ENCODE assay signal across 2 cellular contexts in the genomic region with DNA sequence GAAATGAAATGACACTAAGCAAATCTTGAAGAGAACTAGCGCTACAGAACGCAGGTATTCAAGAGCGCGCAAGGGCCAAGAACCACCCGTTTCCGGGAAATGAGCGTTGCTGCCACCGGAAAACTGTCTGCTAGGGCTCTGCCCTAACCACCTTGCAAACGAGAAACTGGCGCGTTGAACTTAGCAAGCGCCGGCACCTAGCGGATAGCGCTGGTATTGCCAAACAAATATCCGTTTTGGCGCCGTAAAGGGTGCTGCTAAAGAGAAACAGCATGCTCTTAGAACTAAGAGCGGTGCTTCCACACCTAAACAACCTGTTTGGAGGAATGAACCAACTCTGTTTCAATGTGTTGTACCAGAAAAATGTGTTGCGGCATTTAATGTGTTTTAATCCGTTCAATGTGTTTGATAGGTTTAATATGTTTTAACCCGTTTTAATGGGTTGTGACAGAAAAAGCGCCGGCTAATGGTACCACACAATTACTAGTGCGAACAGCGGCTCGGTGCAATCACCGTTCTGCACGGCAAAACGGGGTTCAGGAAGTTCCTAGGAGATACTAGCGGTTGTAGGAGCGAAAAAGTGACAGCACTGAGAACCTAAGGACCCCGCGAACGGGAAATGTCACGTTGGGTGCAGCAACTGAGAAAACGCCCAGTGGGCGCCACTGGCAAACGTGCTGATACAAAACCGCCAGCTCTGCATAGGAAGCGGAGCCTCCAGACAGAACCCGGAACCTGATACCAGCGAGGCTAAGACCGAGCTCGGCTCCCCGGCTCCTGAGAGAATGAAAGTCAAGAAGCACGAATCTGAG.
TF ChIP-seq lines count a peak whose summit lies in the region.

Gene ANXA2R (minus strand): TSS at position 33 of the 812 bp plus-strand sequence. CDS start 273 bp downstream, outside the sequence.

TF ChIP-seq in A549, 52 proteins besides CTCF, POLR2A, EP300 and RAD21 (continued from another document):
- TF ChIP-seq ESRRA (IDR thresholded peaks at IDR 0.05; ENCODE audit: borderline replicate concordance, low read length) (no peak), RARB (CRISPR knock-in tag; IDR thresholded peaks at IDR 0.05) (no peak), NR3C1 (IDR thresholded peaks at IDR 0.05) (no peak), FOXS1 (CRISPR knock-in tag; IDR thresholded peaks at IDR 0.05) (no peak), KDM1A (IDR thresholded peaks at IDR 0.05; ENCODE audit: low read depth) (no peak), PHF8 (IDR thresholded peaks at IDR 0.05; ENCODE audit: borderline replicate concordance, low read depth) (no peak), CHD4 (IDR thresholded peaks at IDR 0.05; ENCODE audit: borderline replicate concordance) (no peak), EHF (CRISPR knock-in tag; IDR thresholded peaks at IDR 0.05) (no peak), RNF2 (IDR thresholded peaks at IDR 0.05; ENCODE audit: borderline replicate concordance, low read depth) (no peak), KDM5A (IDR thresholded peaks at IDR 0.05) (no peak), HDAC2 (IDR thresholded peaks at IDR 0.05) (no peak), SREBF2 (IDR thresholded peaks at IDR 0.05) (no peak), ZFP36 (IDR thresholded peaks at IDR 0.05; ENCODE audit: borderline replicate concordance, partially characterized antibody) (no peak), RCOR1 (IDR thresholded peaks at IDR 0.05; ENCODE audit: low read depth, low read length) (no peak), BCL3 (IDR thresholded peaks at IDR 0.05) (no peak), FOSB (CRISPR knock-in tag; IDR thresholded peaks at IDR 0.05) (no peak), CBX8 (IDR thresholded peaks at IDR 0.05) (no peak), POLR2AphosphoS2 (conservative IDR thresholded peaks at IDR 0.05; ENCODE audit: low read length) (no peak), HEYL (CRISPR knock-in tag; IDR thresholded peaks at IDR 0.05) (no peak), MAZ (IDR thresholded peaks at IDR 0.05; ENCODE audit: borderline replicate concordance, low read depth, low read length) (no peak), USF2 (IDR thresholded peaks at IDR 0.05) (no peak), HOXB13 (CRISPR knock-in tag; IDR thresholded peaks at IDR 0.05; ENCODE audit: low read depth) (no peak)
- TF ChIP-seq, protein P1, sequence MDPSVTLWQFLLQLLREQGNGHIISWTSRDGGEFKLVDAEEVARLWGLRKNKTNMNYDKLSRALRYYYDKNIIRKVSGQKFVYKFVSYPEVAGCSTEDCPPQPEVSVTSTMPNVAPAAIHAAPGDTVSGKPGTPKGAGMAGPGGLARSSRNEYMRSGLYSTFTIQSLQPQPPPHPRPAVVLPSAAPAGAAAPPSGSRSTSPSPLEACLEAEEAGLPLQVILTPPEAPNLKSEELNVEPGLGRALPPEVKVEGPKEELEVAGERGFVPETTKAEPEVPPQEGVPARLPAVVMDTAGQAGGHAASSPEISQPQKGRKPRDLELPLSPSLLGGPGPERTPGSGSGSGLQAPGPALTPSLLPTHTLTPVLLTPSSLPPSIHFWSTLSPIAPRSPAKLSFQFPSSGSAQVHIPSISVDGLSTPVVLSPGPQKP (IDR thresholded peaks at IDR 0.05; ENCODE audit: low read depth, low read length) = no peak
TF ChIP-seq in A549: peak in this region for 7.

TF ChIP-seq in K562, 482 proteins besides CTCF, POLR2A, EP300 and RAD21 (continued from another document and continues in another):
- peak; percentile 94 for TF ChIP-seq MGA (IDR thresholded peaks at IDR 0.05)
- no peak; the same call in 1 of the 2 replicates for TF ChIP-seq MIER1 (IDR thresholded peaks at IDR 0.05; ENCODE audit: low read depth)
- no peak for TF ChIP-seq ZBTB5 (IDR thresholded peaks at IDR 0.05)
- peak; percentile 52 for TF ChIP-seq POLR2AphosphoS5 (IDR thresholded peaks at IDR 0.05; ENCODE audit: control insufficient read depth, insufficient read depth, low read depth, low read length)
- TF ChIP-seq KLF13 (tag; IDR thresholded peaks at IDR 0.05; ENCODE audit: borderline replicate concordance, low read depth) = peak; percentile 24; the same call in 1 of the 2 replicates
- TF ChIP-seq ZBTB7A (IDR thresholded peaks at IDR 0.05; ENCODE audit: borderline replicate concordance, control insufficient read depth, low read depth, low read length) = 0 out of 2 replicates have a peak, but pooled peaks have one; percentile 27
- peak; percentile 4; the same call in 1 of the 2 replicates for TF ChIP-seq DMBX1 (CRISPR knock-in tag; IDR thresholded peaks at IDR 0.05; ENCODE audit: borderline replicate concordance)
- no peak for TF ChIP-seq TSC22D4 (tag; IDR thresholded peaks at IDR 0.05)
- no peak for TF ChIP-seq ZNF707 (CRISPR knock-in tag; conservative IDR thresholded peaks at IDR 0.05)
- TF ChIP-seq BACH1 (tag; IDR thresholded peaks at IDR 0.05) = peak; percentile 64; the same call in 1 of the 2 replicates
- no peak for TF ChIP-seq ZNF239 (CRISPR knock-in tag; IDR thresholded peaks at IDR 0.05)
- TF ChIP-seq SREBF1 (IDR thresholded peaks at IDR 0.05; ENCODE audit: borderline replicate concordance, low read depth, low read length) = no peak
- TF ChIP-seq TFAM (CRISPR knock-in tag; conservative IDR thresholded peaks at IDR 0.05) = no peak
- no peak for TF ChIP-seq CHD4 (IDR thresholded peaks at IDR 0.05; ENCODE audit: insufficient read depth, insufficient replicate concordance, low read depth, low read length, poor library complexity, severe bottlenecking)
- TF ChIP-seq, protein P2, sequence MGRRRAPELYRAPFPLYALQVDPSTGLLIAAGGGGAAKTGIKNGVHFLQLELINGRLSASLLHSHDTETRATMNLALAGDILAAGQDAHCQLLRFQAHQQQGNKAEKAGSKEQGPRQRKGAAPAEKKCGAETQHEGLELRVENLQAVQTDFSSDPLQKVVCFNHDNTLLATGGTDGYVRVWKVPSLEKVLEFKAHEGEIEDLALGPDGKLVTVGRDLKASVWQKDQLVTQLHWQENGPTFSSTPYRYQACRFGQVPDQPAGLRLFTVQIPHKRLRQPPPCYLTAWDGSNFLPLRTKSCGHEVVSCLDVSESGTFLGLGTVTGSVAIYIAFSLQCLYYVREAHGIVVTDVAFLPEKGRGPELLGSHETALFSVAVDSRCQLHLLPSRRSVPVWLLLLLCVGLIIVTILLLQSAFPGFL (CRISPR knock-in tag; IDR thresholded peaks at IDR 0.05) = no peak; the same call in 1 of the 2 replicates
- TF ChIP-seq ATF1 (CRISPR knock-in tag; IDR thresholded peaks at IDR 0.05) = no peak
- TF ChIP-seq ATF1 (tag; IDR thresholded peaks at IDR 0.05) = peak; percentile 57; the same call in 1 of the 2 replicates
- TF ChIP-seq, protein P3, sequence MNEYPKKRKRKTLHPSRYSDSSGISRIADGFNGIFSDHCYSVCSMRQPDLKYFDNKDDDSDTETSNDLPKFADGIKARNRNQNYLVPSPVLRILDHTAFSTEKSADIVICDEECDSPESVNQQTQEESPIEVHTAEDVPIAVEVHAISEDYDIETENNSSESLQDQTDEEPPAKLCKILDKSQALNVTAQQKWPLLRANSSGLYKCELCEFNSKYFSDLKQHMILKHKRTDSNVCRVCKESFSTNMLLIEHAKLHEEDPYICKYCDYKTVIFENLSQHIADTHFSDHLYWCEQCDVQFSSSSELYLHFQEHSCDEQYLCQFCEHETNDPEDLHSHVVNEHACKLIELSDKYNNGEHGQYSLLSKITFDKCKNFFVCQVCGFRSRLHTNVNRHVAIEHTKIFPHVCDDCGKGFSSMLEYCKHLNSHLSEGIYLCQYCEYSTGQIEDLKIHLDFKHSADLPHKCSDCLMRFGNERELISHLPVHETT (CRISPR knock-in tag; conservative IDR thresholded peaks at IDR 0.05 in 1 of 2, IDR thresholded peaks at IDR 0.05 in 1 of 2) = 0 out of 4 replicates have a peak, but pooled peaks of 1 of the 2 experiments have one; percentile 65
